ENCODE assay signal across 8 cellular contexts in the genomic region with DNA sequence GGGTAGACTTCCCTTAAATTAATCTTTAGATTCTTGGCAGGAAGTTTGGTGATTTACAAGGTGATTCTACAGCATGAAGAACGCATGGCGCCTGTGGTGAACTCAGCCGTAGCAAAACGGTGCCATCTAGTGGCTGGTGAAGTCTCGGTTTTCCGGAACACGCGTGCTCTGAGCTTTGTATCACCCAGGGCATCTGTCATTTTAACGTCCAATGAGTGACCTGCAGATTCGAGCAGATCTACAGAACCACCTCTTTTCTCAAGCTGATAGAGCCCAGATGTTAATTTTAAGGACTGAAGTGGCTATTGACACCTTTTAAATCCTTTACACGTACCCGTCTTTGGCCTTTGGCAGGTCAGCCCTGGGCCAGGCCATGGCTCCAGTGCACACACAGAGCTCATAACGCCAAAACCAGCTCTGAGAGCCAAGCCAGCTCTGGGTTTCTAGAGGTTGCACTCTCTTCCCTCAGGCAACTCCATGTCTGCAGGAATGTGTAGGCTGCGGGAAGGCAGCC. TPM values are rescaled to one million over a fixed set of nuclear protein-coding genes. Genes with fewer than 3 reads are reported as not detected.
DNase-seq lines count a peak whose midpoint lies in the region; ATAC-seq and TF ChIP-seq lines count a peak whose summit lies in the region.
"Not testable (repeated sequence)": the region's sequence is repeated elsewhere in the genome, so short reads cannot be mapped to it uniquely, and the experiment has no call there.

No MANE protein-coding gene starts in this region.

- H3K36me3 ChIP-seq in DND-41 (ENCODE audit: insufficient read depth, low read length); esophagus muscularis mucosa: not testable (repeated sequence)

- not testable (repeated sequence) for H3K9ac ChIP-seq in DND-41 (ENCODE audit: low read depth, low read length)

- not testable (repeated sequence) for H3K27me3 ChIP-seq in DND-41 (ENCODE audit: insufficient read depth, low read length, poor library complexity); esophagus muscularis mucosa

- not testable (repeated sequence) for H3K27ac Mint-ChIP-seq in activated CD8-positive, alpha-beta memory T cell treated with anti-CD3 and anti-CD28 coated beads, Interleukin-2, amount 10 ng/mL, durations not matched to agents 7 days and 5 days; stimulated activated naive B cell treated with anti-CD40 and anti-IgM and Interleukin-4, amounts not matched to agents 10 μg/mL and 1 μg/mL and 100 μg/mL, for 72 hours
- H3K27ac Mint-ChIP-seq in mesothelial cell of epicardium = peak overlapping the region; percentile 93

- H3K36me3 Mint-ChIP-seq in activated CD8-positive, alpha-beta memory T cell treated with anti-CD3 and anti-CD28 coated beads, Interleukin-2, amount 10 ng/mL, durations not matched to agents 7 days and 5 days; mesothelial cell of epicardium; stimulated activated naive B cell treated with anti-CD40 and anti-IgM and Interleukin-4, amounts not matched to agents 10 μg/mL and 1 μg/mL and 100 μg/mL, for 72 hours: not testable (repeated sequence)

- 17% methylated on average over 14 of the region's 14 CpGs for WGBS in esophagus muscularis mucosa

- not testable (repeated sequence) for H3K4me1 ChIP-seq in DND-41 (ENCODE audit: insufficient read depth, low read length); esophagus muscularis mucosa

- not testable (repeated sequence) for H3K9me3 Mint-ChIP-seq in activated CD8-positive, alpha-beta memory T cell treated with anti-CD3 and anti-CD28 coated beads, Interleukin-2, amount 10 ng/mL, durations not matched to agents 7 days and 5 days (ENCODE audit: low read depth); mesothelial cell of epicardium; stimulated activated naive B cell treated with anti-CD40 and anti-IgM and Interleukin-4, amounts not matched to agents 10 μg/mL and 1 μg/mL and 100 μg/mL, for 72 hours

- not testable (repeated sequence) for H3K4me1 Mint-ChIP-seq in activated CD8-positive, alpha-beta memory T cell treated with anti-CD3 and anti-CD28 coated beads, Interleukin-2, amount 10 ng/mL, durations not matched to agents 7 days and 5 days; stimulated activated naive B cell treated with anti-CD40 and anti-IgM and Interleukin-4, amounts not matched to agents 10 μg/mL and 1 μg/mL and 100 μg/mL, for 72 hours
- H3K4me1 Mint-ChIP-seq in mesothelial cell of epicardium = peaks cover 32% of the 10 kb centered on the region

- TF ChIP-seq EP300 in esophagus muscularis mucosa (IDR thresholded peaks at IDR 0.05) = not testable (repeated sequence)

- TF ChIP-seq POLR2A in esophagus muscularis mucosa (IDR thresholded peaks at IDR 0.05; ENCODE audit: low read depth) = not testable (repeated sequence)

- H3K4me3 ChIP-seq in DND-41 (ENCODE audit: low read depth in 1 of 2, low read length in 2 of 2); esophagus muscularis mucosa: not testable (repeated sequence)

- H3K9me3 ChIP-seq in DND-41 (ENCODE audit: insufficient read depth, low read length, severe bottlenecking); esophagus muscularis mucosa: not testable (repeated sequence)

- not testable (repeated sequence) for H4K20me1 ChIP-seq in DND-41 (ENCODE audit: insufficient read depth, low read length)

- DNase-seq in DND-41 = peak; percentile 35
- DNase-seq in NCI-H82 (lab: John Stamatoyannopoulos, UW) = peak; percentile 41
- DNase-seq in activated CD8-positive, alpha-beta memory T cell treated with anti-CD3 and anti-CD28 coated beads, Interleukin-2, amount 10 ng/mL, durations not matched to agents 7 days and 5 days = peak; percentile 49
- DNase-seq in esophagus muscularis mucosa (ENCODE audit: extremely low spot score); stimulated activated naive B cell treated with anti-CD40 and anti-IgM and Interleukin-4, amounts not matched to agents 10 μg/mL and 1 μg/mL and 100 μg/mL, for 72 hours: not testable (repeated sequence)
- DNase-seq in mesothelial cell of epicardium (ENCODE audit: low spot score in 2 of 2, unreplicated experiment in 2 of 2) = peak in 1 of 2 experiments; percentile 53

- peak; percentile 62 for TF ChIP-seq CTCF in DND-41 (IDR thresholded peaks at IDR 0.05; ENCODE audit: borderline replicate concordance, extremely low read depth, low read length, poor library complexity, severe bottlenecking)
- TF ChIP-seq CTCF in esophagus muscularis mucosa (IDR thresholded peaks at IDR 0.05) = peak in 2 of 3 experiments; percentile 52 to 54
- peak; percentile 65 for TF ChIP-seq CTCF in mesothelial cell of epicardium (IDR thresholded peaks at IDR 0.05; ENCODE audit: unreplicated experiment)

- peak overlapping the region; percentile 46 for H2AFZ ChIP-seq in DND-41 (ENCODE audit: low read depth, low read length)

- not testable (repeated sequence) for H3K79me2 ChIP-seq in DND-41 (ENCODE audit: insufficient read depth, low read length)

- not testable (repeated sequence) for H3K4me2 ChIP-seq in DND-41 (ENCODE audit: insufficient read depth, low read length)

- intact Hi-C loops in esophagus muscularis mucosa (cut with DNase I) = not testable (repeated sequence)

- not testable (repeated sequence) for H3K27ac ChIP-seq in DND-41 (ENCODE audit: low read length); esophagus muscularis mucosa (replicated peaks in 1 of 4)

- H3K27me3 Mint-ChIP-seq in activated CD8-positive, alpha-beta memory T cell treated with anti-CD3 and anti-CD28 coated beads, Interleukin-2, amount 10 ng/mL, durations not matched to agents 7 days and 5 days = peaks cover 13% of the 10 kb centered on the region
- H3K27me3 Mint-ChIP-seq in mesothelial cell of epicardium (ENCODE audit: low read depth) = not testable (repeated sequence)
- H3K27me3 Mint-ChIP-seq in stimulated activated naive B cell treated with anti-CD40 and anti-IgM and Interleukin-4, amounts not matched to agents 10 μg/mL and 1 μg/mL and 100 μg/mL, for 72 hours = peaks cover 19 to 25% of the 10 kb centered on the region in 2 donors

- H3K4me3 Mint-ChIP-seq in activated CD8-positive, alpha-beta memory T cell treated with anti-CD3 and anti-CD28 coated beads, Interleukin-2, amount 10 ng/mL, durations not matched to agents 7 days and 5 days; mesothelial cell of epicardium; stimulated activated naive B cell treated with anti-CD40 and anti-IgM and Interleukin-4, amounts not matched to agents 10 μg/mL and 1 μg/mL and 100 μg/mL, for 72 hours: not testable (repeated sequence)

- CTCF ChIA-PET in activated CD8-positive, alpha-beta memory T cell treated with anti-CD3 and anti-CD28 coated beads, Interleukin-2, amount 10 ng/mL, durations not matched to agents 7 days and 5 days (lab: Charles Lee) = interaction anchor here (0.9 to 1.2 kb wide), 3 partner anchors 58 to 514 kb away, joined by 3 read pairs; no protein-coding TSS in a partner anchor

- ATAC-seq in DND-41 (ENCODE audit: insufficient read depth, low read depth) = peak; percentile 94
- peak; percentile 74 for ATAC-seq in GM21528 (IDR thresholded peaks at IDR 0.05; ENCODE audit: low FRiP score, unreplicated experiment)
- peak; percentile 71 for ATAC-seq in HG03565 (IDR thresholded peaks at IDR 0.05; ENCODE audit: unreplicated experiment)
- ATAC-seq in activated CD8-positive, alpha-beta memory T cell treated with anti-CD3 and anti-CD28 coated beads, Interleukin-2, amount 10 ng/mL, durations not matched to agents 7 days and 5 days = peak; percentile 89
- peak; percentile 86 to 94 for ATAC-seq in stimulated activated naive B cell treated with anti-CD40 and anti-IgM and Interleukin-4, amounts not matched to agents 10 μg/mL and 1 μg/mL and 100 μg/mL, for 72 hours (replicated peaks)

RNA-seq across cellular contexts. Expression of a gene that starts 2.3 kb away (rescaled TPM):
- not detected for total RNA-seq in activated CD8-positive, alpha-beta memory T cell treated with anti-CD3 and anti-CD28 coated beads, Interleukin-2, amount 10 ng/mL, durations not matched to agents 7 days and 5 days
- total RNA-seq in esophagus muscularis mucosa = not detected
- not detected in 3 replicates for total RNA-seq in mesothelial cell of epicardium

RNA-seq across cellular contexts. Expression of a gene that starts 36.1 kb away (rescaled TPM):
- total RNA-seq in activated CD8-positive, alpha-beta memory T cell treated with anti-CD3 and anti-CD28 coated beads, Interleukin-2, amount 10 ng/mL, durations not matched to agents 7 days and 5 days = not detected
- total RNA-seq in esophagus muscularis mucosa (not detected), mesothelial cell of epicardium (not detected in 3 replicates)
